9 cellular contexts compared by ENCODE assay signal in genomic region chr3:57434041-57434440, GRCh38.
DNase-seq lines count a peak whose midpoint lies in the region; ATAC-seq and TF ChIP-seq lines count a peak whose summit lies in the region.
"Had no signal": no experiment of that assay in that cellular context is flagged by ENCODE, and none has a peak within 500 bp of the region (broad histone marks: within the 10 kb centered on the region; RNA-seq: fewer than 3 reads in every experiment).

No MANE protein-coding gene starts in this region.

- ATAC-seq in Right ventricle myocardium superior (ENCODE audit: poor library complexity) (no peak), GM19395 (IDR thresholded peaks at IDR 0.05; ENCODE audit: unreplicated experiment) (no peak)

- H3K27ac ChIP-seq in left ventricle myocardium inferior (replicated peaks) = no peak overlapping the region

- TF ChIP-seq CTCF in left ventricle myocardium inferior (IDR thresholded peaks at IDR 0.05; ENCODE audit: borderline replicate concordance) (peak; percentile 51), fibroblast of mammary gland (conservative IDR thresholded peaks at IDR 0.05; ENCODE audit: control insufficient read depth, insufficient read depth, low read depth, low read length) (peak; percentile 67)

- intact Hi-C loops in left ventricle myocardium inferior (cut with micrococcal nuclease) = no loop called here
- intact Hi-C loops in Right ventricle myocardium superior (cut with DNase I) = no loop called here

- H3K9me3 ChIP-seq in left ventricle myocardium inferior (replicated peaks) = peaks cover 2% of the 10 kb centered on the region

- peaks cover 12% of the 10 kb centered on the region for H3K27me3 ChIP-seq in left ventricle myocardium inferior (ENCODE audit: low read depth)

- H3K36me3 ChIP-seq in left ventricle myocardium inferior = no peaks in the 10 kb centered on the region

- H3K4me3 ChIP-seq in left ventricle myocardium inferior (no peak overlapping the region), fibroblast of mammary gland (ENCODE audit: control insufficient read depth, low read depth, low read length) (no peak overlapping the region)

- H3K4me1 ChIP-seq in left ventricle myocardium inferior = no peaks in the 10 kb centered on the region

- DNase-seq in left ventricle myocardium inferior (no peak), Right ventricle myocardium superior (no peak), OCI-M1 (lab: John Stamatoyannopoulos, UW) (peak; percentile 28), fibroblast of mammary gland (ENCODE audit: low read depth) (peak; percentile 50), amygdala (lab: John Stamatoyannopoulos, UW) (no peak), NCI-H128 (lab: John Stamatoyannopoulos, UW; ENCODE audit: unreplicated experiment) (no peak)
- no peak for DNase-seq in activated naive CD4-positive, alpha-beta T cell treated with anti-CD3 and anti-CD28 coated beads, Interleukin-2, amount 50 U/mL, for 16 hours
- DNase-seq: activated B cell treated with CpG ODN at 0.5 μM for 24 hours had no signal

Comparison
In these comparisons a context has a peak if more than half of its experiments do, and no peak if none do; other contexts are left out.
1. DNase-seq: peak in OCI-M1 (single experiment) and fibroblast of mammary gland (single experiment); none in left ventricle myocardium inferior (single experiment), Right ventricle myocardium superior (single experiment), activated naive CD4-positive, alpha-beta T cell treated with anti-CD3 and anti-CD28 coated beads, Interleukin-2, amount 50 U/mL, for 16 hours (single experiment), amygdala (0 of 56) and NCI-H128 (single experiment).